Comparison of ENCODE assay signal across 9 cellular contexts in genomic region chr17:39200957-39201510, GRCh38. TPM values are rescaled to one million over a fixed set of nuclear protein-coding genes. Genes with fewer than 3 reads are reported as not detected.
DNase-seq lines count a peak whose midpoint lies in the region; ATAC-seq and TF ChIP-seq lines count a peak whose summit lies in the region.
"Had no signal": no experiment of that assay in that cellular context is flagged by ENCODE, and none has a peak within 500 bp of the region (broad histone marks: within the 10 kb centered on the region; RNA-seq: fewer than 3 reads in every experiment).

No MANE protein-coding gene starts in this region.

- no peaks in the 10 kb centered on the region for H3K9me3 Mint-ChIP-seq in natural killer cell

- H3K36me3 ChIP-seq in BE2C (peaks cover 48% of the 10 kb centered on the region), colonic mucosa (peaks cover 17% of the 10 kb centered on the region)

- H3K4me1 Mint-ChIP-seq in natural killer cell, result peaks cover 37 to 53% of the 10 kb centered on the region in 2 donors

- no peaks in the 10 kb centered on the region for H3K36me3 Mint-ChIP-seq in natural killer cell

- no peaks in the 10 kb centered on the region for H3K27me3 ChIP-seq in BE2C
- H3K27me3 ChIP-seq in colonic mucosa, result no peaks in the 10 kb centered on the region

- H3K4me1 ChIP-seq in BE2C (peaks cover 3% of the 10 kb centered on the region; the same call in 1 of the 2 replicates), colonic mucosa (peaks cover 10% of the 10 kb centered on the region)

- intact Hi-C loops in colonic mucosa (cut with DNase I), result no loop called here
- intact Hi-C loops in natural killer cell (cut with micrococcal nuclease), result no loop called here

- peak overlapping the region; percentile 91 for H3K27ac ChIP-seq in colonic mucosa

- H3K4me3 Mint-ChIP-seq in natural killer cell, result peak overlapping the region; percentile 98

- H3K9ac ChIP-seq in colonic mucosa (ENCODE audit: low read depth in 2 of 2, low read length in 2 of 2), result peak overlapping the region; percentile 90 to 99

- H3K9me3 ChIP-seq in BE2C, result no peaks in the 10 kb centered on the region
- no peaks in the 10 kb centered on the region for H3K9me3 ChIP-seq in colonic mucosa

- H3K4me3 ChIP-seq in BE2C (ENCODE audit: low read depth, low read length) (peak overlapping the region; percentile 98), LNCaP clone FGC (ENCODE audit: low read depth, low read length) (peak overlapping the region; percentile 92), colonic mucosa (peak overlapping the region; percentile 96)

- peak overlapping the region; percentile 98 to 100 for H3K27ac Mint-ChIP-seq in natural killer cell

- in situ Hi-C loops in ACHN (cut with HindIII; ENCODE audit: low pct_ligation_motif_present, low pct_unique_long_range_greater_than_20kb, low sequenced_read_pairs), result no loop called here

- ATAC-seq in natural killer cell, result no peak
- ATAC-seq in HG03342 (IDR thresholded peaks at IDR 0.05; ENCODE audit: unreplicated experiment), result no peak

- DNase-seq in BE2C (no peak), LNCaP clone FGC (ENCODE audit: low read depth) (no peak), colonic mucosa (no peak), natural killer cell (no peak), NCI-H1930 (lab: John Stamatoyannopoulos, UW) (no peak), hypothalamus (lab: John Stamatoyannopoulos, UW) (no peak), ACHN (no peak)

- TF ChIP-seq CTCF in BE2C (IDR thresholded peaks at IDR 0.05; ENCODE audit: low read depth, low read length) (no peak), LNCaP clone FGC (IDR thresholded peaks at IDR 0.05; ENCODE audit: control insufficient read depth, extremely low read depth, insufficient read depth) (no peak), colonic mucosa (IDR thresholded peaks at IDR 0.05) (no peak), natural killer cell (IDR thresholded peaks at IDR 0.05) (no peak)

- H3K27me3 Mint-ChIP-seq in natural killer cell (ENCODE audit: low read depth in 2 of 2), result no peaks in the 10 kb centered on the region

RNA-seq across cellular contexts. Expression of gene RPL19, which starts 1.0 kb away (rescaled TPM):
- 1,744 TPM for polyA plus RNA-seq in BE2C (2012; ENCODE audit: insufficient read depth, insufficient read length, low read depth)
- 1,000 to 10,000 TPM; 1,557 to 1,567 TPM for total RNA-seq in colonic mucosa
- total RNA-seq in natural killer cell, result 1,000 to 10,000 TPM; 1,182 to 1,484 (median 1,482) TPM

RNA-seq across cellular contexts. Expression of gene CACNB1, which starts 3.6 kb away (rescaled TPM):
- 12.3 TPM for polyA plus RNA-seq in BE2C (2012; ENCODE audit: insufficient read depth, insufficient read length, low read depth)
- total RNA-seq in colonic mucosa (1 to 10 TPM; 5.9 to 8.8 TPM), natural killer cell (10 to 100 TPM; 23.7 to 28.5 (median 28.1) TPM)

RNA-seq across cellular contexts. Expression of gene STAC2, which starts 24.7 kb away (rescaled TPM):
- polyA plus RNA-seq in BE2C (2012; ENCODE audit: insufficient read depth, insufficient read length, low read depth), result 2.6 TPM
- total RNA-seq in colonic mucosa, result under 1 TPM; 0.11 to 0.15 TPM
- not detected for total RNA-seq in natural killer cell
- total RNA-seq: activated CD8-positive, alpha-beta memory T cell treated with anti-CD3 and anti-CD28 coated beads for 36 hours had no signal

RNA-seq across cellular contexts. Expression of gene ARL5C, which starts 35.1 kb away (rescaled TPM):
- polyA plus RNA-seq in BE2C (2012; ENCODE audit: insufficient read depth, insufficient read length, low read depth), result not detected
- not detected for total RNA-seq in colonic mucosa
- under 1 TPM in 1 of 3 donors, not detected in 2; 0.33 TPM for total RNA-seq in natural killer cell
- total RNA-seq: activated CD8-positive, alpha-beta memory T cell treated with anti-CD3 and anti-CD28 coated beads for 36 hours had no signal

RNA-seq across cellular contexts. Expression of gene PLXDC1, which starts 49.6 kb away (rescaled TPM):
- polyA plus RNA-seq in BE2C (2012; ENCODE audit: insufficient read depth, insufficient read length, low read depth), result 1.0 TPM
- total RNA-seq in colonic mucosa (1 to 10 TPM in 1 of 2 donors, under 1 TPM in 1; 0.54 to 4.4 TPM), natural killer cell (10 to 100 TPM in 2 of 3 donors, 1 to 10 TPM in 1; 5.7 to 53.6 (median 15.9) TPM)
